Comparison of ENCODE assay signal across 8 cellular contexts in genomic region chr10:48309711-48310226, GRCh38. TPM values are rescaled to one million over a fixed set of nuclear protein-coding genes. Genes with fewer than 3 reads are reported as not detected.
DNase-seq lines count a peak whose midpoint lies in the region; ATAC-seq, FAIRE-seq and TF ChIP-seq lines count a peak whose summit lies in the region.

No MANE protein-coding gene starts in this region.

- BruUV-seq in HepG2 (replicated peaks; lab: Mats Ljungman, UMichigan) = no TSS peak

- CTCF ChIA-PET in HepG2 (lab: Yijun Ruan, JAX; ENCODE audit: low intra/inter-chr PET ratio, low total read pairs) = no interaction called here

- TF ChIP-seq EP300 in HepG2 (IDR thresholded peaks at IDR 0.05; ENCODE audit: low read depth in 2 of 2, low read length in 2 of 2) (no peak), HepG2 (CRISPR knock-in tag; IDR thresholded peaks at IDR 0.05; ENCODE audit: borderline replicate concordance) (no peak)

- intact Hi-C loops in HepG2 (cut with micrococcal nuclease; ENCODE audit: unreplicated experiment) = no loop called here

- no peaks in the 10 kb centered on the region for H3K27me3 Mint-ChIP-seq in activated T-helper 17 cell treated with anti-CD3 and anti-CD28 coated beads, Interleukin-2, amount 50 U/mL, for 72 hours

- H3K9me3 Mint-ChIP-seq in activated T-helper 17 cell treated with anti-CD3 and anti-CD28 coated beads, Interleukin-2, amount 50 U/mL, for 72 hours = no peaks in the 10 kb centered on the region

- no peak overlapping the region for H3K4me2 ChIP-seq in HepG2 (ENCODE audit: low read depth, low read length)

- H3K27ac ChIP-seq in HepG2 (ENCODE audit: extremely low read length, insufficient read depth, low read length) = no peak overlapping the region
- H3K27ac ChIP-seq in coronary artery = no peak overlapping the region

- H3K9ac ChIP-seq in HepG2 (ENCODE audit: insufficient read depth, low read depth, low read length) = no peak overlapping the region

- peaks cover 18% of the 10 kb centered on the region for H3K4me1 Mint-ChIP-seq in activated T-helper 17 cell treated with anti-CD3 and anti-CD28 coated beads, Interleukin-2, amount 50 U/mL, for 72 hours

- TF ChIP-seq CTCF in HepG2 (CRISPR knock-in tag; IDR thresholded peaks at IDR 0.05) (peak; percentile 62), coronary artery (IDR thresholded peaks at IDR 0.05) (no peak)

- peak overlapping the region; percentile 74 for H3K27ac Mint-ChIP-seq in activated T-helper 17 cell treated with anti-CD3 and anti-CD28 coated beads, Interleukin-2, amount 50 U/mL, for 72 hours

- H3K27me3 ChIP-seq in H7 (ENCODE audit: control insufficient read depth, insufficient read depth, low read length) (peaks cover 4% of the 10 kb centered on the region; the same call in 1 of the 2 replicates), HepG2 (ENCODE audit: control insufficient read depth in 1 of 2, insufficient read depth in 2 of 2, low read length in 2 of 2) (no peaks in the 10 kb centered on the region; a peak in 1 of 5 replicates)

- no peaks in the 10 kb centered on the region for H3K36me3 ChIP-seq in H7 (replicated peaks; ENCODE audit: control insufficient read depth, insufficient read depth, low read length)
- H3K36me3 ChIP-seq in HepG2 (replicated peaks in 1 of 2; ENCODE audit: control insufficient read depth in 1 of 2, insufficient read depth in 2 of 2, low read length in 2 of 2) = no peaks in the 10 kb centered on the region

- H3K4me3 Mint-ChIP-seq in activated T-helper 17 cell treated with anti-CD3 and anti-CD28 coated beads, Interleukin-2, amount 50 U/mL, for 72 hours = peak overlapping the region; percentile 64

- no peak for TF ChIP-seq POLR2A in HepG2 (IDR thresholded peaks at IDR 0.05; ENCODE audit: insufficient read depth in 1 of 2, low read depth in 2 of 2, low read length in 2 of 2)

- peak; percentile 64 for ATAC-seq in activated T-helper 17 cell treated with anti-CD3 and anti-CD28 coated beads, Interleukin-2, amount 50 U/mL, for 72 hours (replicated peaks)
- ATAC-seq in HepG2 (no peak), HG03565 (IDR thresholded peaks at IDR 0.05; ENCODE audit: unreplicated experiment) (no peak)

- DNase-seq in DMS53 treated with DMSO at 0.1 percent for 48 hours (lab: John Stamatoyannopoulos, UW; ENCODE audit: unreplicated experiment) (peak; percentile 19), H7 (peak; percentile 35), HepG2 (ENCODE audit: low spot score) (peak; percentile 41), coronary artery (ENCODE audit: low spot score) (no peak), activated gamma-delta T cell treated with Interleukin-2 at 50 U/mL for 16 hours (no peak), T-helper 9 cell (no peak)

- no peak overlapping the region for H3K4me3 ChIP-seq in H7 (ENCODE audit: insufficient read depth, low read depth, low read length)
- no peak overlapping the region for H3K4me3 ChIP-seq in HepG2 (replicated peaks in 1 of 3; ENCODE audit: insufficient read depth in 1 of 3, low read depth in 2 of 3, low read length in 3 of 3)
- H3K4me3 ChIP-seq in coronary artery = no peak overlapping the region

- peaks cover 30% of the 10 kb centered on the region for H3K4me1 ChIP-seq in HepG2 (ENCODE audit: insufficient read depth, low read length)

- FAIRE-seq in HepG2 (lab: Jason Lieb, UNC) = peak; percentile 77

- WGBS in HepG2 (ENCODE audit: low lambda C conversion rate) = 54% methylated on average over 2 of the region's 2 CpGs

- no peak overlapping the region for H2AFZ ChIP-seq in HepG2 (ENCODE audit: low read length)

- in situ Hi-C loops in HepG2 (cut with HindIII; ENCODE audit: extremely low pct_ligation_motif_present, low pct_unique_long_range_greater_than_20kb) = no loop called here

- no peaks in the 10 kb centered on the region for H3K36me3 Mint-ChIP-seq in activated T-helper 17 cell treated with anti-CD3 and anti-CD28 coated beads, Interleukin-2, amount 50 U/mL, for 72 hours (ENCODE audit: low read depth)

- POLR2A ChIA-PET in HepG2 (lab: Yijun Ruan, JAX) = no interaction called here

- H3K79me2 ChIP-seq in HepG2 (ENCODE audit: insufficient read depth, low read length) = peaks cover 39% of the 10 kb centered on the region

- no peaks in the 10 kb centered on the region for H3K9me3 ChIP-seq in HepG2 (ENCODE audit: low read length)

- peaks cover 24% of the 10 kb centered on the region for H4K20me1 ChIP-seq in HepG2 (ENCODE audit: insufficient read depth, low read length)

- no peak for TF ChIP-seq RAD21 in HepG2 (CRISPR knock-in tag; IDR thresholded peaks at IDR 0.05)

TF ChIP-seq in HepG2, 621 proteins besides CTCF, POLR2A, EP300 and RAD21 (continues in another document):
- TF ChIP-seq BCL6 (CRISPR knock-in tag; IDR thresholded peaks at IDR 0.05) = peak; percentile 54
- TF ChIP-seq ZNF562 (CRISPR knock-in tag; IDR thresholded peaks at IDR 0.05; ENCODE audit: borderline replicate concordance) = no peak
- no peak for TF ChIP-seq SIN3B (IDR thresholded peaks at IDR 0.05; ENCODE audit: low read length)
- TF ChIP-seq KLF16 (CRISPR knock-in tag; IDR thresholded peaks at IDR 0.05) = no peak
- TF ChIP-seq ASH2L (IDR thresholded peaks at IDR 0.05; ENCODE audit: insufficient read length, low read depth, low read length) = peak; percentile 10
- no peak for TF ChIP-seq MAFK (conservative IDR thresholded peaks at IDR 0.05 in 1 of 2, IDR thresholded peaks at IDR 0.05 in 1 of 2; ENCODE audit: low read length in 2 of 2)
- peak; percentile 46; the same call in 1 of the 2 replicates for TF ChIP-seq HNF4A (CRISPR knock-in tag; IDR thresholded peaks at IDR 0.05)
- no peak for TF ChIP-seq HNRNPLL (IDR thresholded peaks at IDR 0.05; ENCODE audit: low read depth, low read length, poor library complexity, severe bottlenecking)

RNA-seq across cellular contexts. Expression of gene MAPK8, which starts 3.3 kb away (rescaled TPM):
- total RNA-seq in H7 (2014; rRNA removed; shearing (Covaris generic)) = 67.7 and 70.3 TPM in 2 replicates
- total RNA-seq in activated T-helper 17 cell treated with anti-CD3 and anti-CD28 coated beads, Interleukin-2, amount 50 U/mL, for 72 hours = 10 to 100 TPM; 36.4 to 41.7 TPM
- 47.3 and 64.5 TPM in 2 replicates for total RNA-seq in HepG2 (2016; rRNA removed; fragmentation: Illumina TruSeq; extraction: Trizol)
- 38.1 and 43.3 TPM in 2 replicates for total RNA-seq in HepG2 (2016; cell fraction: cytosol; rRNA removed; fragmentation: Illumina TruSeq; extraction: Trizol; ENCODE audit: low read depth)
- 52.5 and 69.3 TPM in 2 replicates for total RNA-seq in HepG2 (2016; cell fraction: insoluble cytoplasmic fraction; rRNA removed; fragmentation: Illumina TruSeq; extraction: Trizol)
- total RNA-seq in HepG2 (2016; cell fraction: membrane; rRNA removed; fragmentation: Illumina TruSeq; extraction: Trizol) = 40.8 and 50.0 TPM in 2 replicates
- 47.3 and 50.1 TPM in 2 replicates for total RNA-seq in HepG2 (2016; cell fraction: nucleus; rRNA removed; fragmentation: Illumina TruSeq; extraction: Trizol)
- polyA plus RNA-seq in HepG2 (2011; rRNA removed) = 28.9 and 41.6 TPM in 2 replicates
- 20.5 and 25.1 TPM in 2 replicates for polyA plus RNA-seq in HepG2 (2011; cell fraction: cytosol; rRNA removed)
- polyA plus RNA-seq in HepG2 (2011; cell fraction: nucleus; rRNA removed) = 23.9 and 28.6 TPM in 2 replicates
- polyA plus RNA-seq in HepG2 (2012) = 27.8 and 29.2 TPM in 2 replicates
- polyA plus RNA-seq in HepG2 (2016; cell fraction: cytosol; fragmentation: Illumina TruSeq; extraction: Trizol; ENCODE audit: low read depth) = 7.5 and 9.5 TPM in 2 replicates
- 48.2 and 48.3 TPM in 2 replicates for polyA plus RNA-seq in HepG2 (2016; cell fraction: insoluble cytoplasmic fraction; fragmentation: Illumina TruSeq; extraction: Trizol; ENCODE audit: low read depth)
- 18.9 and 25.1 TPM in 2 replicates for polyA plus RNA-seq in HepG2 (2016; cell fraction: membrane; fragmentation: Illumina TruSeq; extraction: Trizol; ENCODE audit: low read depth)
- polyA plus RNA-seq in HepG2 (2016; cell fraction: nucleus; fragmentation: Illumina TruSeq; extraction: Trizol; ENCODE audit: insufficient read depth, low read depth) = 49.0 and 52.9 TPM in 2 replicates
- 13.2 and 15.2 TPM in 2 replicates for polyA minus RNA-seq in HepG2 (2011; rRNA and poly(A)+ RNA removed; ENCODE audit: low replicate concordance)
- polyA minus RNA-seq in HepG2 (2011; cell fraction: cytosol; rRNA and poly(A)+ RNA removed) = 20.2 and 27.6 TPM in 2 replicates
- 79.8 and 93.3 TPM in 2 replicates for polyA minus RNA-seq in HepG2 (2011; cell fraction: nucleus; rRNA and poly(A)+ RNA removed)

RNA-seq across cellular contexts. Expression of gene FRMPD2, which starts 35.3 kb away (rescaled TPM):
- total RNA-seq in H7 (2014; rRNA removed; shearing (Covaris generic)) = not detected in 2 replicates
- total RNA-seq in activated T-helper 17 cell treated with anti-CD3 and anti-CD28 coated beads, Interleukin-2, amount 50 U/mL, for 72 hours = under 1 TPM in 1 of 2 donors, not detected in 1; 0.56 TPM
- 0.76 and 1.3 TPM in 2 replicates for total RNA-seq in HepG2 (2016; rRNA removed; fragmentation: Illumina TruSeq; extraction: Trizol)
- not detected in 2 replicates for total RNA-seq in HepG2 (2016; cell fraction: cytosol; rRNA removed; fragmentation: Illumina TruSeq; extraction: Trizol; ENCODE audit: low read depth)
- total RNA-seq in HepG2 (2016; cell fraction: insoluble cytoplasmic fraction; rRNA removed; fragmentation: Illumina TruSeq; extraction: Trizol) = 0.77 and 1.4 TPM in 2 replicates
- 0.22 and 0.38 TPM in 2 replicates for total RNA-seq in HepG2 (2016; cell fraction: membrane; rRNA removed; fragmentation: Illumina TruSeq; extraction: Trizol)
- total RNA-seq in HepG2 (2016; cell fraction: nucleus; rRNA removed; fragmentation: Illumina TruSeq; extraction: Trizol) = 2.2 and 3.2 TPM in 2 replicates
- 0.27 and 0.45 TPM in 2 replicates for polyA plus RNA-seq in HepG2 (2011; rRNA removed)
- polyA plus RNA-seq in HepG2 (2011; cell fraction: cytosol; rRNA removed) = 0.17 TPM in 2 replicates
- 0.58 and 1.5 TPM in 2 replicates for polyA plus RNA-seq in HepG2 (2011; cell fraction: nucleus; rRNA removed)
- 0.16 and 0.21 TPM in 2 replicates for polyA plus RNA-seq in HepG2 (2012)
- polyA plus RNA-seq in HepG2 (2016; cell fraction: cytosol; fragmentation: Illumina TruSeq; extraction: Trizol; ENCODE audit: low read depth) = not detected in 2 replicates
- polyA plus RNA-seq in HepG2 (2016; cell fraction: insoluble cytoplasmic fraction; fragmentation: Illumina TruSeq; extraction: Trizol; ENCODE audit: low read depth) = 0.44 and 0.58 TPM in 2 replicates
- 0.09 and 0.22 TPM in 2 replicates for polyA plus RNA-seq in HepG2 (2016; cell fraction: membrane; fragmentation: Illumina TruSeq; extraction: Trizol; ENCODE audit: low read depth)
- 1.5 and 2.0 TPM in 2 replicates for polyA plus RNA-seq in HepG2 (2016; cell fraction: nucleus; fragmentation: Illumina TruSeq; extraction: Trizol; ENCODE audit: insufficient read depth, low read depth)
- 1.4 TPM in 1 of 2 replicates, not detected in the other for polyA minus RNA-seq in HepG2 (2011; rRNA and poly(A)+ RNA removed; ENCODE audit: low replicate concordance)
- polyA minus RNA-seq in HepG2 (2011; cell fraction: cytosol; rRNA and poly(A)+ RNA removed) = 0.20 TPM in 1 of 2 replicates, not detected in the other
- 2.0 and 2.2 TPM in 2 replicates for polyA minus RNA-seq in HepG2 (2011; cell fraction: nucleus; rRNA and poly(A)+ RNA removed)

Comparison
In these comparisons a context has a peak if more than half of its experiments do, and no peak if none do; other contexts are left out.
1. DNase-seq: peak in DMS53 treated with DMSO at 0.1 percent for 48 hours (single experiment), H7 (single experiment) and HepG2 (single experiment); none in coronary artery (single experiment), activated gamma-delta T cell treated with Interleukin-2 at 50 U/mL for 16 hours (single experiment) and T-helper 9 cell (single experiment).